ENCODE assay signal across 1 cellular context in the genomic region with DNA sequence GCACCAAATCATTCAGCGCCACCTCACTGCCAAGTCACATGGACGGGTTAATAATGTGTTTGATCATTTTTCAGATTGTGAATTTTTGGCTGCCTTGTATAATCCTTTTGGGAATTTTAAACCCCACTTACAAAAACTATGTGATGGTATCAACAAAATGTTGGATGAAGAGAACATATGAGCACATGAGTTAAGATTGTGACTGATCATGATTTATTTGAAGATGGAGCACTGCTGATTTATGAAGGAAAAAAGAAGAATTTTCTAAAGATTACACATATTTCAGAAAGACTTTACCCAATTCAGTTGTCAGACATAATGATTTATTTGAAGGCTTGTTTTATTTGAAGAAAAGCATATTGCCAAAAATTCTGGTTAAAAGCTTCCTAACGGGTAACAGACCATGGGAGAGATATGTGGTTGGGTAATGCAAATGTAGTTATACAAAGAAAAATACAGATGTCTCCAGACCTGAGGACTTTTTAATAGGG.
TF ChIP-seq lines count a peak whose summit lies in the region.

No MANE protein-coding gene starts in this region.

TF ChIP-seq in endothelial cell of umbilical vein, 7 proteins besides CTCF, POLR2A, EP300 and RAD21 (continued from another document):
- TF ChIP-seq GATA2 (IDR thresholded peaks at IDR 0.05; ENCODE audit: insufficient read depth, insufficient read length, low read depth, low read length) (no peak), JUN (IDR thresholded peaks at IDR 0.05; ENCODE audit: borderline replicate concordance, insufficient read depth, insufficient read length, low read depth) (no peak), MYC (IDR thresholded peaks at IDR 0.05; ENCODE audit: low read depth, low read length) (no peak)
